ENCODE assay signal across 1 cellular context in the genomic region with DNA sequence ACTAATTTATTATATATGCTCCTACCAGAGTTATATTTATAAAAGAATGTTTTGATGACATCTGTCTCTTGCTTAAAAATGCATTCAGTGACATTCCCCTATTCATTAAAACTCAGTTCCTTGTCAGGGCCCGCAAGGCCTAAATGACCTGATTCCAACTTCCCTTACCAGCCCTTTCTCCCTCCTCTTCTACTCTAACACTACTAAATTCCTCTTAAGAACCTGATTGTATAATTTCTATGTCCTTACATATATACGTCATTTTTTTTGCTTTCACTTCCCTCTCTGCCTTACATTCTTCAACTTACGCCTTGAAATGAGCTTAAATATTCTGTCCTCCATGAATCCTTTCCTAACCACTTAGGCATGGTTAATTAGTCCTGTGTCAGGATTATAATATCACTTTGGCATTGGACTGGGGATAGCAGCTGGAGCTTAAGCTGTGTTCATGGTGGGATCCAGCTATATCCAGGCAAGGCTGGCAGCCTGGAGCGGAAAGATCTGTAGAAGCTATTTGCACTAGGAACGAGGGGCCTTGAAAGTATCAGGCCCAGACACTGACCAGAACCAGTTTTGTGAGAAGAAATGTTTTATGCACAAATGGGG.
TF ChIP-seq lines count a peak whose summit lies in the region.

No MANE protein-coding gene starts in this region.

TF ChIP-seq in HepG2, 621 proteins besides CTCF, POLR2A, EP300 and RAD21:
- TF ChIP-seq, protein P1, sequence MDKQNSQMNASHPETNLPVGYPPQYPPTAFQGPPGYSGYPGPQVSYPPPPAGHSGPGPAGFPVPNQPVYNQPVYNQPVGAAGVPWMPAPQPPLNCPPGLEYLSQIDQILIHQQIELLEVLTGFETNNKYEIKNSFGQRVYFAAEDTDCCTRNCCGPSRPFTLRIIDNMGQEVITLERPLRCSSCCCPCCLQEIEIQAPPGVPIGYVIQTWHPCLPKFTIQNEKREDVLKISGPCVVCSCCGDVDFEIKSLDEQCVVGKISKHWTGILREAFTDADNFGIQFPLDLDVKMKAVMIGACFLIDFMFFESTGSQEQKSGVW (CRISPR knock-in tag; IDR thresholded peaks at IDR 0.05; ENCODE audit: borderline replicate concordance): no peak
- TF ChIP-seq ZNF562 (CRISPR knock-in tag; IDR thresholded peaks at IDR 0.05; ENCODE audit: borderline replicate concordance) (no peak), ARNT (IDR thresholded peaks at IDR 0.05) (no peak), HDAC2 (CRISPR knock-in tag; IDR thresholded peaks at IDR 0.05) (no peak), RFX3 (CRISPR knock-in tag; IDR thresholded peaks at IDR 0.05) (no peak), ZNF260 (CRISPR knock-in tag; IDR thresholded peaks at IDR 0.05; ENCODE audit: borderline replicate concordance, low read depth) (no peak), ZNF644 (CRISPR knock-in tag; IDR thresholded peaks at IDR 0.05; ENCODE audit: low read depth) (no peak), YEATS2 (CRISPR knock-in tag; IDR thresholded peaks at IDR 0.05; ENCODE audit: borderline replicate concordance) (no peak)
- TF ChIP-seq, protein P2, sequence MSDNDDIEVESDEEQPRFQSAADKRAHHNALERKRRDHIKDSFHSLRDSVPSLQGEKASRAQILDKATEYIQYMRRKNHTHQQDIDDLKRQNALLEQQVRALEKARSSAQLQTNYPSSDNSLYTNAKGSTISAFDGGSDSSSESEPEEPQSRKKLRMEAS (IDR thresholded peaks at IDR 0.05): no peak
- TF ChIP-seq, protein P3, sequence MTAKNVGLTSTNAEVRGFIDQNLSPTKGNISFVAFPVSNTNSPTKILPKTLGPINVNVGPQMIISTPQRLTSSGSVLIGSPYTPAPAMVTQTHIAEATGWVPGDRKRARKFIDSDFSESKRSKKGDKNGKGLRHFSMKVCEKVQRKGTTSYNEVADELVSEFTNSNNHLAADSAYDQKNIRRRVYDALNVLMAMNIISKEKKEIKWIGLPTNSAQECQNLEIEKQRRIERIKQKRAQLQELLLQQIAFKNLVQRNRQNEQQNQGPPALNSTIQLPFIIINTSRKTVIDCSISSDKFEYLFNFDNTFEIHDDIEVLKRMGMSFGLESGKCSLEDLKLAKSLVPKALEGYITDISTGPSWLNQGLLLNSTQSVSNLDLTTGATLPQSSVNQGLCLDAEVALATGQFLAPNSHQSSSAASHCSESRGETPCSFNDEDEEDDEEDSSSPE (CRISPR knock-in tag; IDR thresholded peaks at IDR 0.05): no peak
- TF ChIP-seq, protein P4, sequence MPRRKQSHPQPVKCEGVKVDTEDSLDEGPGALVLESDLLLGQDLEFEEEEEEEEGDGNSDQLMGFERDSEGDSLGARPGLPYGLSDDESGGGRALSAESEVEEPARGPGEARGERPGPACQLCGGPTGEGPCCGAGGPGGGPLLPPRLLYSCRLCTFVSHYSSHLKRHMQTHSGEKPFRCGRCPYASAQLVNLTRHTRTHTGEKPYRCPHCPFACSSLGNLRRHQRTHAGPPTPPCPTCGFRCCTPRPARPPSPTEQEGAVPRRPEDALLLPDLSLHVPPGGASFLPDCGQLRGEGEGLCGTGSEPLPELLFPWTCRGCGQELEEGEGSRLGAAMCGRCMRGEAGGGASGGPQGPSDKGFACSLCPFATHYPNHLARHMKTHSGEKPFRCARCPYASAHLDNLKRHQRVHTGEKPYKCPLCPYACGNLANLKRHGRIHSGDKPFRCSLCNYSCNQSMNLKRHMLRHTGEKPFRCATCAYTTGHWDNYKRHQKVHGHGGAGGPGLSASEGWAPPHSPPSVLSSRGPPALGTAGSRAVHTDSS (CRISPR knock-in tag; conservative IDR thresholded peaks at IDR 0.05): no peak
TF ChIP-seq in HepG2: peak in this region for 0.
